In the genomic region with DNA sequence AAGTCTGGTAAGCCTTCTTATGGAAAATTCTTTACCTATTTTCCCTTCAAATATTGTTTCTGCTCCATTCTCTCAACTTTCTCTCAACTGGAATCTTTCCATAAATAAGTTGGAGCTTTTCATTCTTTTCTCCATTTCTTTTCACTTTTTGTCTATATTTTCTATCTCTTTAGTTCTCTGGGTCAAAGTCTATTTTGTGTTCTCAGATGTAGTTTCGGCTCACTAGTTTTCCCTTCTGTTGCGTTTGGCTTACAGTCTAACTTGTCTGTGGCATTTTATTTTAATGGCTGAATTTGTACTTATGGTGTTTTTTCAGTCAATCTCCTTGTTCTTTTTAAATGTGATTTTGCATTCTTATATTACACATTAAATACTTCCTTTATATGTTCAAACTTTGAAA, we compare ENCODE assay signal across 17 cellular contexts. TPM values are rescaled to one million over a fixed set of nuclear protein-coding genes. Genes with fewer than 3 reads are reported as not detected.
DNase-seq lines count a peak whose midpoint lies in the region; ATAC-seq and TF ChIP-seq lines count a peak whose summit lies in the region.
"Had no signal": no experiment of that assay in that cellular context is flagged by ENCODE, and none has a peak within 500 bp of the region (broad histone marks: within the 10 kb centered on the region; RNA-seq: fewer than 3 reads in every experiment).

No MANE protein-coding gene starts in this region.

- H3K27me3 ChIP-seq in hepatocyte (no peaks in the 10 kb centered on the region), gastrocnemius medialis (no peaks in the 10 kb centered on the region)

- CTCF ChIA-PET in Calu3 (lab: Charles Lee): interaction anchor here (0.5 to 0.8 kb wide), 2 partner anchors 26 to 104 kb away, joined by 3 to 5 read pairs; no protein-coding TSS in a partner anchor

- 77% methylated on average over 2 of the region's 2 CpGs for WGBS in hepatocyte (ENCODE audit: low lambda C conversion rate, missing lambda C conversion rate)

- H3K36me3 Mint-ChIP-seq in Calu3 (ENCODE audit: insufficient read depth, unreplicated experiment): no peaks in the 10 kb centered on the region
- H3K36me3 Mint-ChIP-seq in activated naive CD8-positive, alpha-beta T cell treated with anti-CD3 and anti-CD28 coated beads, Interleukin-2, amount 50 U/mL, for 24 hours (ENCODE audit: low read depth): no peaks in the 10 kb centered on the region
- H3K36me3 Mint-ChIP-seq: CD4-positive, alpha-beta memory T cell had no signal

- H4K20me1 ChIP-seq in hepatocyte (ENCODE audit: insufficient read depth, poor library complexity, severe bottlenecking): no peaks in the 10 kb centered on the region

- H3K27ac ChIP-seq in hepatocyte (peak overlapping the region; percentile 17), gastrocnemius medialis (peak overlapping the region in 3 of 4 donors; percentile 68 to 82 (median 78))

- no peaks in the 10 kb centered on the region for H3K79me2 ChIP-seq in hepatocyte

- no peak for DNase-seq in Calu3
- DNase-seq in LNCaP clone FGC (ENCODE audit: low read depth): no peak
- DNase-seq in hepatocyte (ENCODE audit: low spot score): no peak
- no peak for DNase-seq in gastrocnemius medialis
- DNase-seq in activated naive CD8-positive, alpha-beta T cell treated with anti-CD3 and anti-CD28 coated beads, Interleukin-2, amount 50 U/mL, for 24 hours: no peak
- DNase-seq in NCI-H510A (lab: John Stamatoyannopoulos, UW): no peak
- DNase-seq: C1 segment of cervical spinal cord; CD4-positive, alpha-beta memory T cell; COR-L47; DMS153; DND-41; H9 had no signal

- H3K9me3 Mint-ChIP-seq in Calu3 (ENCODE audit: low read depth, unreplicated experiment): no peaks in the 10 kb centered on the region
- H3K9me3 Mint-ChIP-seq in activated naive CD8-positive, alpha-beta T cell treated with anti-CD3 and anti-CD28 coated beads, Interleukin-2, amount 50 U/mL, for 24 hours: no peaks in the 10 kb centered on the region
- H3K9me3 Mint-ChIP-seq: CD4-positive, alpha-beta memory T cell; GM23338; H9 had no signal

- TSS peak; percentile 30 for BruUV-seq in Calu3 (replicated peaks; lab: Mats Ljungman, UMichigan)

- H3K27me3 Mint-ChIP-seq in Calu3 (ENCODE audit: unreplicated experiment): no peaks in the 10 kb centered on the region
- peaks cover 2% of the 10 kb centered on the region for H3K27me3 Mint-ChIP-seq in activated naive CD8-positive, alpha-beta T cell treated with anti-CD3 and anti-CD28 coated beads, Interleukin-2, amount 50 U/mL, for 24 hours

- no peak overlapping the region for H2AFZ ChIP-seq in hepatocyte

- no peak overlapping the region for H3K27ac Mint-ChIP-seq in Calu3 (ENCODE audit: unreplicated experiment)
- H3K27ac Mint-ChIP-seq in activated naive CD8-positive, alpha-beta T cell treated with anti-CD3 and anti-CD28 coated beads, Interleukin-2, amount 50 U/mL, for 24 hours: no peak overlapping the region
- H3K27ac Mint-ChIP-seq: CD4-positive, alpha-beta memory T cell; GM23338; H9 had no signal

- no peaks in the 10 kb centered on the region for H3K4me1 ChIP-seq in hepatocyte (ENCODE audit: insufficient read depth)
- H3K4me1 ChIP-seq in gastrocnemius medialis: peaks cover 30 to 31% of the 10 kb centered on the region in 2 donors

- intact Hi-C loops in Calu3 (cut with micrococcal nuclease; ENCODE audit: unreplicated experiment) (no loop called here), gastrocnemius medialis (cut with DNase I; ENCODE audit: low total_unique reads) (loop anchor here (1.0 to 10.0 kb wide), 3 partner anchors 128 to 1148 kb away; no protein-coding TSS in a partner anchor)

- H3K9me2 ChIP-seq in hepatocyte (replicated peaks; ENCODE audit: insufficient read depth): no peaks in the 10 kb centered on the region

- ATAC-seq in gastrocnemius medialis: no peak
- no peak for ATAC-seq in activated naive CD8-positive, alpha-beta T cell treated with anti-CD3 and anti-CD28 coated beads, Interleukin-2, amount 50 U/mL, for 24 hours
- ATAC-seq: GM23338, HCT116 had no signal

- no peak for TF ChIP-seq CTCF in Calu3 (IDR thresholded peaks at IDR 0.05; ENCODE audit: unreplicated experiment)
- TF ChIP-seq CTCF in LNCaP clone FGC (IDR thresholded peaks at IDR 0.05; ENCODE audit: control insufficient read depth, extremely low read depth, insufficient read depth): no peak
- TF ChIP-seq CTCF in hepatocyte (IDR thresholded peaks at IDR 0.05; ENCODE audit: poor library complexity): no peak
- no peak for TF ChIP-seq CTCF in gastrocnemius medialis (IDR thresholded peaks at IDR 0.05 in 4 of 5, conservative IDR thresholded peaks at IDR 0.05 in 1 of 5)

- in situ Hi-C loops in gastrocnemius medialis (cut with MboI; ENCODE audit: low sequenced_read_pairs in 4 of 4): no loop called here

- TF ChIP-seq POLR2A in gastrocnemius medialis (IDR thresholded peaks at IDR 0.05): no peak

- H3K36me3 ChIP-seq in hepatocyte (replicated peaks; ENCODE audit: insufficient read depth, low read depth) (no peaks in the 10 kb centered on the region), gastrocnemius medialis (no peaks in the 10 kb centered on the region)

- H3K4me1 Mint-ChIP-seq in Calu3 (ENCODE audit: low read depth, unreplicated experiment): peaks cover 12% of the 10 kb centered on the region
- no peaks in the 10 kb centered on the region for H3K4me1 Mint-ChIP-seq in activated naive CD8-positive, alpha-beta T cell treated with anti-CD3 and anti-CD28 coated beads, Interleukin-2, amount 50 U/mL, for 24 hours
- H3K4me1 Mint-ChIP-seq: CD4-positive, alpha-beta memory T cell had no signal

- no peak overlapping the region for H3K4me3 Mint-ChIP-seq in Calu3 (ENCODE audit: low read depth, unreplicated experiment)
- H3K4me3 Mint-ChIP-seq in activated naive CD8-positive, alpha-beta T cell treated with anti-CD3 and anti-CD28 coated beads, Interleukin-2, amount 50 U/mL, for 24 hours: no peak overlapping the region
- H3K4me3 Mint-ChIP-seq: CD4-positive, alpha-beta memory T cell; GM23338; H9 had no signal

- no peaks in the 10 kb centered on the region for H3K9me3 ChIP-seq in hepatocyte (ENCODE audit: low read depth)
- H3K9me3 ChIP-seq in gastrocnemius medialis: no peaks in the 10 kb centered on the region

- H3K4me2 ChIP-seq in hepatocyte: no peak overlapping the region
- H3K4me2 ChIP-seq: GM23338 had no signal

- H3K4me3 ChIP-seq in LNCaP clone FGC (ENCODE audit: low read depth, low read length) (peak overlapping the region; percentile 47), hepatocyte (no peak overlapping the region), gastrocnemius medialis (no peak overlapping the region)
- H3K4me3 ChIP-seq: GM23338 had no signal

RNA-seq across cellular contexts. Expression of gene SLC22A2, which starts 14.1 kb away (rescaled TPM):
- total RNA-seq in Calu3 (2022): not detected in 2 replicates
- total RNA-seq in hepatocyte: 0.43 and 1.2 TPM in 2 replicates
- 0.57 and 1.5 TPM in 2 replicates for polyA plus RNA-seq in hepatocyte
- not detected for total RNA-seq in gastrocnemius medialis
- total RNA-seq: A673; CD4-positive, alpha-beta memory T cell; H4 had no signal
- polyA plus RNA-seq: BJ; CD4-positive, alpha-beta memory T cell had no signal
